8 cellular contexts compared by ENCODE assay signal in the genomic region with DNA sequence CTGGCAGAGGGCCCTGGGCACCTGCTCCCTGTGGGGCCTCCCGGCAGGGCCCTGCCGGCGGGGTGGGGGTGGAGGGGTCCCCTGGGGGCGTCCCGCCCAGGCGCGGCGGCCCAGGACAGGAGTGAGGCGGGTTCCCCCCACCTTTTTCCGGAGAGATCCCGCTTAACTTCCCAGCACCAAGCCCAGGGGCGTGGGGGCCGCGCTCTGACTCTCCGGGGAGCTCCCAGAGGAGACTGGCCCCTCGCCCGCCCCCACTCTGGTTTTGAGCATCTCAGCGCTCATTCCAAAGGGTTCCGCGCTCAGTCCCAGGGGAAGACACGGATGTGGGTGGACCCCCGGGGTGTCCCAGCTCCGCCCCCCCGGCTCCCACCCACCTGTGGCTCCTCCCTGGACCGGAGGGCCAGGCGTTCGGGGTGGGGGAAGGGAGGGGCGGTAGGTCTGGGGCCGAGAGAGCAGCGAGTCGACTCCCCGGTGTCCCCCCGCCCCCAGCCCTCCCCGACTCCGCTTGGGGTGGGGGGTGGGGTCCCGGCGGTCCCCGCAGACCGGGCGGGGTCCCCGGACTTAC.
DNase-seq lines count a peak whose midpoint lies in the region; ATAC-seq, FAIRE-seq and TF ChIP-seq lines count a peak whose summit lies in the region.

No MANE protein-coding gene starts in this region.

- peaks cover 5 to 6% of the 10 kb centered on the region in 2 donors for H3K4me1 Mint-ChIP-seq in effector memory CD8-positive, alpha-beta T cell (ENCODE audit: low read depth in 2 of 2)
- H3K4me1 Mint-ChIP-seq in nephron progenitor cell = peaks cover 39% of the 10 kb centered on the region

- no peak overlapping the region for H3K27ac ChIP-seq in ACC112 (ENCODE audit: low read depth, low read length)

- no peaks in the 10 kb centered on the region for H3K36me3 ChIP-seq in ACC112 (ENCODE audit: insufficient read depth, low read length)

- no peaks in the 10 kb centered on the region for H3K79me2 ChIP-seq in ACC112 (ENCODE audit: control insufficient read depth, insufficient read depth, low read length, unreplicated experiment)

- no peak overlapping the region for H3K27ac Mint-ChIP-seq in effector memory CD8-positive, alpha-beta T cell
- H3K27ac Mint-ChIP-seq in nephron progenitor cell = no peak overlapping the region

- DNase-seq in HTR-8/SVneo (ENCODE audit: insufficient read length, low spot score) (peak; percentile 63), nephron progenitor cell (peak; percentile 48), SIG-M5 treated with dmso at 0.1 percent for 504 hours (lab: John Stamatoyannopoulos, UW; ENCODE audit: unreplicated experiment) (no peak), NCI-H2107 (lab: John Stamatoyannopoulos, UW) (no peak), NCI-H1694 (lab: John Stamatoyannopoulos, UW) (no peak), DMS 273 treated with DMSO at 0.1 percent for 48 hours (lab: John Stamatoyannopoulos, UW) (no peak)
- no peak for DNase-seq in effector memory CD8-positive, alpha-beta T cell

- H3K4me1 ChIP-seq in ACC112 (ENCODE audit: control insufficient read depth, insufficient read depth, low read length, unreplicated experiment) = no peaks in the 10 kb centered on the region

- H3K4me3 ChIP-seq in ACC112 (ENCODE audit: low read depth, low read length) = peak overlapping the region; percentile 63

- FAIRE-seq in HTR-8/SVneo (lab: Jason Lieb, UNC) = no peak

- H3K4me3 Mint-ChIP-seq in effector memory CD8-positive, alpha-beta T cell = peak overlapping the region; percentile 8 to 12
- H3K4me3 Mint-ChIP-seq in nephron progenitor cell = peak overlapping the region; percentile 62

- H2AFZ ChIP-seq in ACC112 (ENCODE audit: low read length, unreplicated experiment) = no peak overlapping the region

- no peak for TF ChIP-seq CTCF in nephron progenitor cell (IDR thresholded peaks at IDR 0.05)

- peaks cover 11 to 25% of the 10 kb centered on the region in 2 donors for H3K27me3 Mint-ChIP-seq in effector memory CD8-positive, alpha-beta T cell
- peaks cover 5% of the 10 kb centered on the region for H3K27me3 Mint-ChIP-seq in nephron progenitor cell (ENCODE audit: low read depth, poor library complexity)

- no peaks in the 10 kb centered on the region for H3K9me3 Mint-ChIP-seq in effector memory CD8-positive, alpha-beta T cell
- peaks cover 6% of the 10 kb centered on the region for H3K9me3 Mint-ChIP-seq in nephron progenitor cell

- no peak for ATAC-seq in effector memory CD8-positive, alpha-beta T cell (replicated peaks)

- peaks cover 27% of the 10 kb centered on the region for H3K27me3 ChIP-seq in ACC112 (ENCODE audit: insufficient read depth, low read length)

- H3K36me3 Mint-ChIP-seq in effector memory CD8-positive, alpha-beta T cell (ENCODE audit: insufficient read depth) = no peaks in the 10 kb centered on the region
- no peaks in the 10 kb centered on the region for H3K36me3 Mint-ChIP-seq in nephron progenitor cell (ENCODE audit: low read depth)

Comparison
In these comparisons a context has a peak if more than half of its experiments do, and no peak if none do; other contexts are left out.
1. DNase-seq: peak in HTR-8/SVneo (single experiment) and nephron progenitor cell (single experiment); none in effector memory CD8-positive, alpha-beta T cell (0 of 3), SIG-M5 treated with dmso at 0.1 percent for 504 hours (single experiment), NCI-H2107 (single experiment), NCI-H1694 (single experiment) and DMS 273 treated with DMSO at 0.1 percent for 48 hours (single experiment).